8 cellular contexts compared by ENCODE assay signal in the genomic region with DNA sequence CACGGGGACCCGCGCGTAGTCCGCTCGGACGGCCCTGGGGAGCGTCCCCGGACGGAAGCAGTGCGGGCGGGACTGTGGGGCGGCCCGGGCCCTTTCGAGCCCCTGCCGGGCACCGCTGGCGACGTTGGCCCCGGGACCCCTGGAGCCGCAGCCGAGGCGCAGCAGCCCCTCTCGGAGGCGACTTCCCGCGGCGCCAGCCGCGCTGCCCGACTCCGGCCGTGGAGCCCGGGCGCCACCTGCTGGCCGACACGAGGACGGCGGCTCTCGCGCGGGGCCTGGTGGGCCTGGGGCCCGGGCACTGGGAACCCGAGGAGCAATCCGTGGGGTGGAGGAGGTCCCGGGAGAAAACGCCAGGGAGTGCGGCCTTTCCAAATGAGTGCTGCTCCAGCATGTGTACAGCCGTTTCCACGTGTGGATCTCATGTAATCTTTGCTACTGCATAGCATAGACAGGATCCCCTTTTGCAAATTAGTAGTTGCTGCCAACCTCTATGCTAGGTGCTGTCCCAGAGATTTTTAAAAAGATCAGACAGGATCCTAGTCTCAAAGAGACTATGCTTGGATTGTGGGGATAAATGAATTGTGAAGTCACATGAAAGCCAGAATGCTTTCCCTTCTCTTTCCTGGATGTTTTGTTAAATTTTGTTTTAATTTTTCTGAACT. TPM values are rescaled to one million over a fixed set of nuclear protein-coding genes. Genes with fewer than 3 reads are reported as not detected.
A peak's percentile ranks its signal among the peaks of the same experiment; 100 is the strongest.
DNase-seq lines count a peak whose midpoint lies in the region; ATAC-seq and TF ChIP-seq lines count a peak whose summit lies in the region.

No MANE protein-coding gene starts in this region.

- no peak for TF ChIP-seq POLR2A in right lobe of liver (IDR thresholded peaks at IDR 0.05)

- H3K9me3 ChIP-seq in right lobe of liver: no peaks in the 10 kb centered on the region

- H3K4me3 ChIP-seq in HFF-Myc (replicated peaks; ENCODE audit: low read depth, low read length) (peak overlapping the region; percentile 44), right lobe of liver (peak overlapping the region; percentile 56 to 93 (median 91))

- TF ChIP-seq CTCF in HFF-Myc (IDR thresholded peaks at IDR 0.05; ENCODE audit: low read depth, low read length, missing control alignments): peak; percentile 79
- TF ChIP-seq CTCF in right lobe of liver (IDR thresholded peaks at IDR 0.05): peak; percentile 97 to 100 (median 99)

- ATAC-seq in right lobe of liver: peak; percentile 30 to 47 (median 42)
- ATAC-seq in HG02884 (IDR thresholded peaks at IDR 0.05; ENCODE audit: unreplicated experiment): no peak

- no peaks in the 10 kb centered on the region for H3K27me3 ChIP-seq in right lobe of liver

- 0% methylated on average over 2 of the region's 50 CpGs for WGBS in right lobe of liver (ENCODE audit: insufficient coverage, low coverage, low lambda C conversion rate, missing lambda C conversion rate)

- peaks cover 0 to 5% (median 2%) of the 10 kb centered on the region in 4 donors for H3K4me1 ChIP-seq in right lobe of liver

- no peaks in the 10 kb centered on the region for H3K36me3 ChIP-seq in right lobe of liver

- peak overlapping the region; percentile 96 to 97 (median 96) for H3K27ac ChIP-seq in right lobe of liver

- DNase-seq in G401 (ENCODE audit: low spot score): peak; percentile 53
- no peak for DNase-seq in HFF-Myc (ENCODE audit: extremely low read depth, low read depth)
- peak; percentile 75 for DNase-seq in NCI-H2196 (lab: John Stamatoyannopoulos, UW; ENCODE audit: unreplicated experiment)
- peak; percentile 84 for DNase-seq in activated CD4-positive, alpha-beta T cell treated with anti-CD3 and anti-CD28 coated beads for 48 hours
- peak; percentile 29 for DNase-seq in dedifferentiated amniotic fluid mesenchymal stem cell (ENCODE audit: extremely low spot score)
- DNase-seq in right lobe of liver: peak; percentile 83 to 84 (median 83)
- peak; percentile 86 to 90 for DNase-seq in stimulated activated CD4-positive, alpha-beta T cell treated with anti-CD3 and anti-CD28 coated beads, Interleukin-2, amount 100 ng/mL, for 48 hours

- in situ Hi-C loops in G401 (cut with HindIII; ENCODE audit: low sequenced_read_pairs): no loop called here

- intact Hi-C loops in right lobe of liver (cut with DNase I): loop anchor here (10.0 kb wide), 2 partner anchors 271 to 1261 kb away; no protein-coding TSS in a partner anchor

RNA-seq across cellular contexts. Expression of a gene that starts 4.0 kb away (rescaled TPM):
- total RNA-seq in G401 (2014; rRNA removed; shearing (Covaris generic)): 293 and 327 TPM in 2 replicates
- total RNA-seq in right lobe of liver: 100 to 1,000 TPM; 103 to 520 (median 191) TPM
